In genomic region chr20:58893355-58894151, GRCh38 we compare ENCODE assay signal across 9 cellular contexts. TPM values are rescaled to one million over a fixed set of nuclear protein-coding genes. Genes with fewer than 3 reads are reported as not detected.
DNase-seq lines count a peak whose midpoint lies in the region; ATAC-seq and TF ChIP-seq lines count a peak whose summit lies in the region.
"Had no signal": no experiment of that assay in that cellular context is flagged by ENCODE, and none has a peak within 500 bp of the region (broad histone marks: within the 10 kb centered on the region; RNA-seq: fewer than 3 reads in every experiment).

No MANE protein-coding gene starts in this region.

- ATAC-seq in naive thymus-derived CD4-positive, alpha-beta T cell, result no peak
- ATAC-seq in HG02571 (IDR thresholded peaks at IDR 0.05; ENCODE audit: unreplicated experiment), result no peak

- peak overlapping the region; percentile 70 for H3K4me3 ChIP-seq in CD8-positive, alpha-beta memory T cell (ENCODE audit: low read length)
- H3K4me3 ChIP-seq in LNCaP clone FGC (ENCODE audit: low read depth, low read length) (peak overlapping the region; percentile 89), astrocyte of the spinal cord (ENCODE audit: low read depth, low read length) (peak overlapping the region; percentile 86)
- H3K4me3 ChIP-seq in naive thymus-derived CD4-positive, alpha-beta T cell (ENCODE audit: low read length), result peak overlapping the region; percentile 47

- intact Hi-C loops in naive thymus-derived CD4-positive, alpha-beta T cell (cut with micrococcal nuclease), result loop anchor here (1.0 to 10.0 kb wide), 10 partner anchors 23 to 1496 kb away; partner anchors contain the start of genes ZNF831 (in 2 of the 2), NELFCD (in 1 of the 2), PMEPA1 (in 1 of the 2) and RAB22A (in 1 of the 2)

- H3K4me1 Mint-ChIP-seq in CD8-positive, alpha-beta memory T cell, result peaks cover 57 to 61% (median 58%) of the 10 kb centered on the region in 3 donors
- H3K4me1 Mint-ChIP-seq in naive thymus-derived CD4-positive, alpha-beta T cell, result peaks cover 43 to 62% (median 58%) of the 10 kb centered on the region in 7 donors

- H3K4me1 ChIP-seq in CD8-positive, alpha-beta memory T cell (ENCODE audit: insufficient read depth, low read length), result peaks cover 28% of the 10 kb centered on the region
- peaks cover 32 to 38% of the 10 kb centered on the region in 2 donors for H3K4me1 ChIP-seq in naive thymus-derived CD4-positive, alpha-beta T cell (ENCODE audit: control insufficient read depth in 2 of 2, insufficient read depth in 2 of 2, low read length in 2 of 2)

- in situ Hi-C loops in astrocyte of the spinal cord (cut with HindIII; ENCODE audit: low sequenced_read_pairs), result no loop called here

- H3K27me3 ChIP-seq in CD8-positive, alpha-beta memory T cell (ENCODE audit: insufficient read depth, low read length, poor library complexity, severe bottlenecking), result no peaks in the 10 kb centered on the region
- H3K27me3 ChIP-seq in naive thymus-derived CD4-positive, alpha-beta T cell (ENCODE audit: control insufficient read depth in 2 of 2, insufficient read depth in 2 of 2, low read length in 2 of 2), result no peaks in the 10 kb centered on the region

- H3K36me3 ChIP-seq in CD8-positive, alpha-beta memory T cell (ENCODE audit: insufficient read depth, low read length), result no peaks in the 10 kb centered on the region
- peaks cover 0 to 13% (median 0%) of the 10 kb centered on the region in 3 experiments for H3K36me3 ChIP-seq in naive thymus-derived CD4-positive, alpha-beta T cell (ENCODE audit: control insufficient read depth in 2 of 3, insufficient read depth in 3 of 3, low read length in 3 of 3)

- peak overlapping the region; percentile 61 to 93 (median 88) for H3K27ac Mint-ChIP-seq in CD8-positive, alpha-beta memory T cell
- peak overlapping the region; percentile 55 to 99 (median 91) for H3K27ac Mint-ChIP-seq in naive thymus-derived CD4-positive, alpha-beta T cell

- CTCF ChIA-PET in CD8-positive, alpha-beta memory T cell (lab: Charles Lee), result interaction anchor here (0.8 kb wide), 1 partner anchor 10 kb away, joined by 3 read pairs; no protein-coding TSS in a partner anchor
- CTCF ChIA-PET in naive thymus-derived CD4-positive, alpha-beta T cell (lab: Charles Lee), result no interaction called here

- peak overlapping the region; percentile 78 to 98 (median 95) for H3K4me3 Mint-ChIP-seq in CD8-positive, alpha-beta memory T cell
- H3K4me3 Mint-ChIP-seq in naive thymus-derived CD4-positive, alpha-beta T cell, result peak overlapping the region; percentile 68 to 98 (median 88)

- peaks cover 0 to 5% (median 0%) of the 10 kb centered on the region in 5 donors for H3K9me3 Mint-ChIP-seq in CD8-positive, alpha-beta memory T cell
- peaks cover 0 to 7% (median 0%) of the 10 kb centered on the region in 11 donors for H3K9me3 Mint-ChIP-seq in naive thymus-derived CD4-positive, alpha-beta T cell

- TF ChIP-seq CTCF in LNCaP clone FGC (IDR thresholded peaks at IDR 0.05; ENCODE audit: control insufficient read depth, extremely low read depth, insufficient read depth), result no peak
- no peak for TF ChIP-seq CTCF in astrocyte of the spinal cord (IDR thresholded peaks at IDR 0.05; ENCODE audit: low read depth, low read length)

- no peaks in the 10 kb centered on the region for H3K9me3 ChIP-seq in CD8-positive, alpha-beta memory T cell (ENCODE audit: low read length)
- H3K9me3 ChIP-seq in naive thymus-derived CD4-positive, alpha-beta T cell (ENCODE audit: control insufficient read depth in 2 of 3, low read length in 3 of 3), result no peaks in the 10 kb centered on the region

- DNase-seq in CD8-positive, alpha-beta memory T cell, result peak in 1 of 5 donors; percentile 53
- DNase-seq in LNCaP clone FGC (ENCODE audit: low read depth) (no peak), astrocyte of the spinal cord (ENCODE audit: low read depth, low spot score) (no peak), hepatic stellate cell (ENCODE audit: low spot score) (no peak), NCI-H187 treated with DMSO at 0.1 percent for 48 hours (lab: John Stamatoyannopoulos, UW) (no peak), NCI-H1092 (lab: John Stamatoyannopoulos, UW) (no peak)
- DNase-seq in naive thymus-derived CD4-positive, alpha-beta T cell, result peak in 1 of 9 donors; percentile 33

- POLR2A ChIA-PET in CD8-positive, alpha-beta memory T cell (lab: Charles Lee), result interaction anchor here (1.0 to 1.1 kb wide), 2 partner anchors 14 to 150 kb away, joined by 3 read pairs; no protein-coding TSS in a partner anchor
- POLR2A ChIA-PET in naive thymus-derived CD4-positive, alpha-beta T cell (lab: Charles Lee), result interaction anchor here (0.6 to 1.4 kb wide), 8 partner anchors 14 to 271 kb away, joined by 3 to 6 read pairs (median 4); no protein-coding TSS in a partner anchor

- peaks cover 0 to 45% (median 7%) of the 10 kb centered on the region in 3 donors for H3K36me3 Mint-ChIP-seq in CD8-positive, alpha-beta memory T cell
- peaks cover 0 to 17% (median 4%) of the 10 kb centered on the region in 5 donors for H3K36me3 Mint-ChIP-seq in naive thymus-derived CD4-positive, alpha-beta T cell

- peaks cover 0 to 5% of the 10 kb centered on the region in 2 donors for H3K27me3 Mint-ChIP-seq in CD8-positive, alpha-beta memory T cell
- H3K27me3 Mint-ChIP-seq in naive thymus-derived CD4-positive, alpha-beta T cell, result peaks cover 0 to 3% (median 0%) of the 10 kb centered on the region in 5 donors

- peak overlapping the region; percentile 89 for H3K27ac ChIP-seq in CD8-positive, alpha-beta memory T cell (ENCODE audit: low read depth, low read length)
- H3K27ac ChIP-seq in naive thymus-derived CD4-positive, alpha-beta T cell (ENCODE audit: low read depth, low read length), result peak overlapping the region; percentile 96

RNA-seq across cellular contexts. Expression of gene GNAS, which starts 41.0 kb away (rescaled TPM):
- total RNA-seq in CD8-positive, alpha-beta memory T cell, result 100 to 1,000 TPM; 637 to 666 TPM
- polyA plus RNA-seq in CD8-positive, alpha-beta memory T cell, result 218 TPM
- total RNA-seq in naive thymus-derived CD4-positive, alpha-beta T cell, result 100 to 1,000 TPM; 694 to 907 (median 775) TPM
- 100 to 1,000 TPM; 147 to 221 TPM for polyA plus RNA-seq in naive thymus-derived CD4-positive, alpha-beta T cell

RNA-seq across cellular contexts. Expression of gene GNAS-AS1, which starts 42.9 kb away (rescaled TPM):
- under 1 TPM; 0.55 to 0.68 TPM for total RNA-seq in CD8-positive, alpha-beta memory T cell
- not detected for polyA plus RNA-seq in CD8-positive, alpha-beta memory T cell
- 1 to 10 TPM in 3 of 5 experiments, under 1 TPM in 2; 0.13 to 2.0 (median 1.5) TPM for total RNA-seq in naive thymus-derived CD4-positive, alpha-beta T cell
- not detected for polyA plus RNA-seq in naive thymus-derived CD4-positive, alpha-beta T cell
- total RNA-seq: lung microvascular endothelial cell had no signal
